Comparison of ENCODE assay signal across 36 cellular contexts in genomic region chr14:100879782-100880181, GRCh38. TPM values are rescaled to one million over a fixed set of nuclear protein-coding genes. Genes with fewer than 3 reads are reported as not detected.
"Had no signal": no experiment of that assay in that cellular context is flagged by ENCODE, and none has a peak within 500 bp of the region (broad histone marks: within the 10 kb centered on the region; RNA-seq: fewer than 3 reads in every experiment).

No MANE protein-coding gene starts in this region.

- H3K4me3 ChIP-seq: ascending aorta, cardiac muscle cell, Peyer's patch, SJCRH30, SK-N-MC had no signal

- H3K27me3 Mint-ChIP-seq: activated CD8-positive, alpha-beta memory T cell treated with anti-CD3 and anti-CD28 coated beads, Interleukin-2, amount 10 ng/mL, durations not matched to agents 7 days and 5 days had no signal

- H3K4me1 ChIP-seq: ascending aorta, Peyer's patch, SJCRH30 had no signal

- H3K9me3 ChIP-seq: ascending aorta, Peyer's patch, SJCRH30 had no signal

- H3K4me3 Mint-ChIP-seq: activated CD4-positive, alpha-beta memory T cell treated with anti-CD3 and anti-CD28 coated beads, Interleukin-2, amount 10 ng/mL, durations not matched to agents 7 days and 5 days; activated CD8-positive, alpha-beta memory T cell treated with anti-CD3 and anti-CD28 coated beads, Interleukin-2, amount 10 ng/mL, durations not matched to agents 7 days and 5 days; activated naive CD4-positive, alpha-beta T cell treated with anti-CD3 and anti-CD28 coated beads, Interleukin-2, amount 10 ng/mL, durations not matched to agents 7 days and 5 days; activated naive CD8-positive, alpha-beta T cell had no signal

- H3K9me3 Mint-ChIP-seq: activated CD4-positive, alpha-beta memory T cell treated with anti-CD3 and anti-CD28 coated beads, Interleukin-2, amount 10 ng/mL, durations not matched to agents 7 days and 5 days had no signal

- H3K27ac ChIP-seq: ascending aorta, cardiac muscle cell, Peyer's patch, SJCRH30, SK-N-MC, WERI-Rb-1 had no signal

- H3K27ac Mint-ChIP-seq: activated CD4-positive, alpha-beta memory T cell treated with anti-CD3 and anti-CD28 coated beads, Interleukin-2, amount 10 ng/mL, durations not matched to agents 7 days and 5 days; activated CD8-positive, alpha-beta memory T cell treated with anti-CD3 and anti-CD28 coated beads, Interleukin-2, amount 10 ng/mL, durations not matched to agents 7 days and 5 days; activated naive CD4-positive, alpha-beta T cell treated with anti-CD3 and anti-CD28 coated beads, Interleukin-2, amount 10 ng/mL, durations not matched to agents 7 days and 5 days; activated naive CD8-positive, alpha-beta T cell had no signal

- H3K27me3 ChIP-seq: ascending aorta, cardiac muscle cell, Peyer's patch, SJCRH30 had no signal

- DNase-seq: activated CD4-positive, alpha-beta memory T cell treated with anti-CD3 and anti-CD28 coated beads, Interleukin-2, amount 10 ng/mL, durations not matched to agents 7 days and 5 days; activated CD4-positive, alpha-beta T cell treated with anti-CD3 and anti-CD28 coated beads for 1 hour; activated CD4-positive, alpha-beta T cell treated with anti-CD3 and anti-CD28 coated beads for 48 hours; activated CD4-positive, CD25-positive, alpha-beta regulatory T cell; activated CD8-positive, alpha-beta memory T cell treated with anti-CD3 and anti-CD28 coated beads for 24 hours; activated CD8-positive, alpha-beta memory T cell treated with anti-CD3 and anti-CD28 coated beads, Interleukin-2, amount 10 ng/mL, durations not matched to agents 7 days and 5 days; activated CD8-positive, alpha-beta memory T cell treated with anti-CD3 and anti-CD28 coated beads, Interleukin-2, amount 50 U/mL, for 48 hours; activated effector memory CD4-positive, alpha-beta T cell treated with Interleukin-2 at 50 U/mL for 16 hours; activated naive CD4-positive, alpha-beta T cell treated with anti-CD3 and anti-CD28 coated beads, Interleukin-2, amount 10 ng/mL, durations not matched to agents 7 days and 5 days; activated T-cell treated with anti-CD3 and anti-CD28 coated beads, Interleukin-2, amount 50 U/mL, for 48 hours; amniotic stem cell; Karpas-422; KBM-7; NCI-H1105; NCI-H1436; NCI-H1694 treated with DMSO at 0.1 percent for 48 hours; NCI-H2029; NCI-H345; NCI-H526; NCI-H748 treated with DMSO at 0.1 percent for 48 hours; NK-92 treated with Interleukin-12 subunit alpha and Interleukin-12 subunit beta, amount 100 ng/mL, for 24 hours; PC-3; Peyer's patch; RPMI8226; SHP77; SJCRH30; T1000; WERI-Rb-1 had no signal

- H3K36me3 Mint-ChIP-seq: activated CD8-positive, alpha-beta memory T cell treated with anti-CD3 and anti-CD28 coated beads, Interleukin-2, amount 10 ng/mL, durations not matched to agents 7 days and 5 days; activated naive CD4-positive, alpha-beta T cell treated with anti-CD3 and anti-CD28 coated beads, Interleukin-2, amount 10 ng/mL, durations not matched to agents 7 days and 5 days; activated naive CD8-positive, alpha-beta T cell had no signal

- H3K36me3 ChIP-seq: ascending aorta, cardiac muscle cell, Peyer's patch, WERI-Rb-1 had no signal

- H3K4me1 Mint-ChIP-seq: activated CD4-positive, alpha-beta memory T cell treated with anti-CD3 and anti-CD28 coated beads, Interleukin-2, amount 10 ng/mL, durations not matched to agents 7 days and 5 days; activated CD8-positive, alpha-beta memory T cell treated with anti-CD3 and anti-CD28 coated beads, Interleukin-2, amount 10 ng/mL, durations not matched to agents 7 days and 5 days; activated naive CD4-positive, alpha-beta T cell treated with anti-CD3 and anti-CD28 coated beads, Interleukin-2, amount 10 ng/mL, durations not matched to agents 7 days and 5 days had no signal

- ATAC-seq: activated CD8-positive, alpha-beta memory T cell treated with anti-CD3 and anti-CD28 coated beads, Interleukin-2, amount 10 ng/mL, durations not matched to agents 7 days and 5 days; PC-3 had no signal

RNA-seq across cellular contexts. Expression of gene RTL1, which starts 23.7 kb away (rescaled TPM):
- total RNA-seq: activated CD4-positive, alpha-beta memory T cell treated with anti-CD3 and anti-CD28 coated beads, Interleukin-2, amount 10 ng/mL, durations not matched to agents 7 days and 5 days; activated CD8-positive, alpha-beta memory T cell treated with anti-CD3 and anti-CD28 coated beads, Interleukin-2, amount 10 ng/mL, durations not matched to agents 7 days and 5 days; ascending aorta; MCF 10A; NCI-H460; PC-3; Peyer's patch; T-helper 1 cell treated with Interleukin-12 subunit alpha and Interleukin-12 subunit beta and Interleukin-4 antibody, amounts not matched to agents 30 ng/mL and 1 ng/mL, for 36 hours; T-helper 2 cell treated with Interferon-gamma antibody and Interleukin-4, amounts not matched to agents 100 ng/mL and 5 ng/mL, for 36 hours had no signal
- polyA plus RNA-seq: cardiac muscle cell had no signal

RNA-seq across cellular contexts. Expression of gene MEG3, which starts 53.9 kb away (rescaled TPM):
- total RNA-seq: activated CD4-positive, alpha-beta memory T cell treated with anti-CD3 and anti-CD28 coated beads, Interleukin-2, amount 10 ng/mL, durations not matched to agents 7 days and 5 days; activated CD8-positive, alpha-beta memory T cell treated with anti-CD3 and anti-CD28 coated beads, Interleukin-2, amount 10 ng/mL, durations not matched to agents 7 days and 5 days; cardiac muscle cell; MCF 10A; PC-3; T-helper 1 cell treated with Interleukin-12 subunit alpha and Interleukin-12 subunit beta and Interleukin-4 antibody, amounts not matched to agents 30 ng/mL and 1 ng/mL, for 36 hours; T-helper 2 cell treated with Interferon-gamma antibody and Interleukin-4, amounts not matched to agents 100 ng/mL and 5 ng/mL, for 36 hours had no signal
- polyA plus RNA-seq: cardiac muscle cell had no signal
